In the genomic region with DNA sequence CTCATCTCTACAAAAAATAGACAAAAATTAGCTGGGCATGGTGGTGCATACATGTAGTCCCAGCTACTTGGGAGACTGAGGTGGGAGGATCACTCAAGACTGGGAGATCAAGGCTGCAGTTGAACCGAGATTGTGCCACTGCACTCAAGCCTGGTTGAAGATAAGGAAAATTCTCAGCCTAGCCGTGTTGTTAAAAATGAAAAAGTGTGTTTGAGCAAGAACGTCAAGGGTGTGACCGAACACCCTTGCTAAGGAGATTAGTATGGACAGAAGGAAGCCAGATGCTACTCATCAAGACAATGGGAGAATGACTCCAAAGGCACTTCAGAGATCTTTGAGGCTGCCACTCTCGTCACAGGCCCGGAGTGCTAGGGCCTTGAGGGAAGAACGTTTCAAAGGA, we compare ENCODE assay signal across 1 cellular context.
TF ChIP-seq lines count a peak whose summit lies in the region.

No MANE protein-coding gene starts in this region.

TF ChIP-seq in K562, 482 proteins besides CTCF, POLR2A, EP300 and RAD21 (continued from another document and continues in another):
- TF ChIP-seq, protein P1, sequence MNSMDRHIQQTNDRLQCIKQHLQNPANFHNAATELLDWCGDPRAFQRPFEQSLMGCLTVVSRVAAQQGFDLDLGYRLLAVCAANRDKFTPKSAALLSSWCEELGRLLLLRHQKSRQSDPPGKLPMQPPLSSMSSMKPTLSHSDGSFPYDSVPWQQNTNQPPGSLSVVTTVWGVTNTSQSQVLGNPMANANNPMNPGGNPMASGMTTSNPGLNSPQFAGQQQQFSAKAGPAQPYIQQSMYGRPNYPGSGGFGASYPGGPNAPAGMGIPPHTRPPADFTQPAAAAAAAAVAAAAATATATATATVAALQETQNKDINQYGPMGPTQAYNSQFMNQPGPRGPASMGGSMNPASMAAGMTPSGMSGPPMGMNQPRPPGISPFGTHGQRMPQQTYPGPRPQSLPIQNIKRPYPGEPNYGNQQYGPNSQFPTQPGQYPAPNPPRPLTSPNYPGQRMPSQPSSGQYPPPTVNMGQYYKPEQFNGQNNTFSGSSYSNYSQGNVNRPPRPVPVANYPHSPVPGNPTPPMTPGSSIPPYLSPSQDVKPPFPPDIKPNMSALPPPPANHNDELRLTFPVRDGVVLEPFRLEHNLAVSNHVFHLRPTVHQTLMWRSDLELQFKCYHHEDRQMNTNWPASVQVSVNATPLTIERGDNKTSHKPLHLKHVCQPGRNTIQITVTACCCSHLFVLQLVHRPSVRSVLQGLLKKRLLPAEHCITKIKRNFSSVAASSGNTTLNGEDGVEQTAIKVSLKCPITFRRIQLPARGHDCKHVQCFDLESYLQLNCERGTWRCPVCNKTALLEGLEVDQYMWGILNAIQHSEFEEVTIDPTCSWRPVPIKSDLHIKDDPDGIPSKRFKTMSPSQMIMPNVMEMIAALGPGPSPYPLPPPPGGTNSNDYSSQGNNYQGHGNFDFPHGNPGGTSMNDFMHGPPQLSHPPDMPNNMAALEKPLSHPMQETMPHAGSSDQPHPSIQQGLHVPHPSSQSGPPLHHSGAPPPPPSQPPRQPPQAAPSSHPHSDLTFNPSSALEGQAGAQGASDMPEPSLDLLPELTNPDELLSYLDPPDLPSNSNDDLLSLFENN (IDR thresholded peaks at IDR 0.05; ENCODE audit: low read depth in 2 of 2, low read length in 2 of 2), result 0 out of 4 replicates have a peak, but pooled peaks of 1 of the 2 experiments have one; percentile 32
- TF ChIP-seq, protein P2, sequence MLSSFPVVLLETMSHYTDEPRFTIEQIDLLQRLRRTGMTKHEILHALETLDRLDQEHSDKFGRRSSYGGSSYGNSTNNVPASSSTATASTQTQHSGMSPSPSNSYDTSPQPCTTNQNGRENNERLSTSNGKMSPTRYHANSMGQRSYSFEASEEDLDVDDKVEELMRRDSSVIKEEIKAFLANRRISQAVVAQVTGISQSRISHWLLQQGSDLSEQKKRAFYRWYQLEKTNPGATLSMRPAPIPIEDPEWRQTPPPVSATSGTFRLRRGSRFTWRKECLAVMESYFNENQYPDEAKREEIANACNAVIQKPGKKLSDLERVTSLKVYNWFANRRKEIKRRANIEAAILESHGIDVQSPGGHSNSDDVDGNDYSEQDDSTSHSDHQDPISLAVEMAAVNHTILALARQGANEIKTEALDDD (IDR thresholded peaks at IDR 0.05), result peak; percentile 44; the same call in 1 of the 2 replicates
- TF ChIP-seq ZNF41 (CRISPR knock-in tag; conservative IDR thresholded peaks at IDR 0.05) (no peak), STAT5B (CRISPR knock-in tag; IDR thresholded peaks at IDR 0.05) (no peak), PHF20 (IDR thresholded peaks at IDR 0.05; ENCODE audit: partially characterized antibody) (peak; percentile 10), SIRT6 (IDR thresholded peaks at IDR 0.05; ENCODE audit: low read depth, low read length) (no peak), ZBTB17 (CRISPR knock-in tag; IDR thresholded peaks at IDR 0.05) (0 out of 2 replicates have a peak, but pooled peaks have one; percentile 40), EHMT2 (IDR thresholded peaks at IDR 0.05) (peak; percentile 85), BACH1 (tag; IDR thresholded peaks at IDR 0.05) (no peak), SMAD4 (CRISPR knock-in tag; conservative IDR thresholded peaks at IDR 0.05) (0 out of 2 replicates have a peak, but pooled peaks have one; percentile 29), PHTF2 (CRISPR knock-in tag; IDR thresholded peaks at IDR 0.05) (no peak), CBFA2T3 (IDR thresholded peaks at IDR 0.05) (peak; percentile 94), STAT5A (IDR thresholded peaks at IDR 0.05; ENCODE audit: borderline replicate concordance, low read length) (peak; percentile 49; the same call in 1 of the 2 replicates), BHLHE40 (IDR thresholded peaks at IDR 0.05; ENCODE audit: low read length) (no peak; the same call in 1 of the 2 replicates), GTF2F1 (IDR thresholded peaks at IDR 0.05; ENCODE audit: low read depth, low read length) (no peak), CSDE1 (IDR thresholded peaks at IDR 0.05) (no peak), CC2D1A (IDR thresholded peaks at IDR 0.05) (peak; percentile 38; the same call in 1 of the 2 replicates), ZNF79 (CRISPR knock-in tag; IDR thresholded peaks at IDR 0.05; ENCODE audit: low read depth) (no peak), NCOA4 (IDR thresholded peaks at IDR 0.05; ENCODE audit: partially characterized antibody) (no peak), ZKSCAN3 (CRISPR knock-in tag; IDR thresholded peaks at IDR 0.05) (no peak), E2F3 (CRISPR knock-in tag; IDR thresholded peaks at IDR 0.05) (no peak), ERF (CRISPR knock-in tag; IDR thresholded peaks at IDR 0.05) (no peak), GATAD2A (IDR thresholded peaks at IDR 0.05) (peak; percentile 80; the same call in 1 of the 2 replicates), GATA2 (CRISPR knock-in tag; IDR thresholded peaks at IDR 0.05) (peak; percentile 65), HDAC3 (IDR thresholded peaks at IDR 0.05; ENCODE audit: borderline replicate concordance, partially characterized antibody) (peak; percentile 26), MTA3 (IDR thresholded peaks at IDR 0.05; ENCODE audit: borderline replicate concordance) (peak; percentile 52), FOXP1 (CRISPR knock-in tag; IDR thresholded peaks at IDR 0.05) (no peak), CHD1 (IDR thresholded peaks at IDR 0.05; ENCODE audit: low read length) (no peak), HDAC2 (IDR thresholded peaks at IDR 0.05) (peak; percentile 89), ZNF311 (CRISPR knock-in tag; IDR thresholded peaks at IDR 0.05) (no peak), JUN (IDR thresholded peaks at IDR 0.05; ENCODE audit: borderline replicate concordance, low read depth, low read length) (no peak), JUN (CRISPR knock-in tag; IDR thresholded peaks at IDR 0.05; ENCODE audit: borderline replicate concordance) (no peak), TRIM24 (IDR thresholded peaks at IDR 0.05) (peak; percentile 69 to 80)
- TF ChIP-seq, protein P3, sequence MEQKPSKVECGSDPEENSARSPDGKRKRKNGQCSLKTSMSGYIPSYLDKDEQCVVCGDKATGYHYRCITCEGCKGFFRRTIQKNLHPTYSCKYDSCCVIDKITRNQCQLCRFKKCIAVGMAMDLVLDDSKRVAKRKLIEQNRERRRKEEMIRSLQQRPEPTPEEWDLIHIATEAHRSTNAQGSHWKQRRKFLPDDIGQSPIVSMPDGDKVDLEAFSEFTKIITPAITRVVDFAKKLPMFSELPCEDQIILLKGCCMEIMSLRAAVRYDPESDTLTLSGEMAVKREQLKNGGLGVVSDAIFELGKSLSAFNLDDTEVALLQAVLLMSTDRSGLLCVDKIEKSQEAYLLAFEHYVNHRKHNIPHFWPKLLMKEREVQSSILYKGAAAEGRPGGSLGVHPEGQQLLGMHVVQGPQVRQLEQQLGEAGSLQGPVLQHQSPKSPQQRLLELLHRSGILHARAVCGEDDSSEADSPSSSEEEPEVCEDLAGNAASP (IDR thresholded peaks at IDR 0.05), result no peak
- TF ChIP-seq, protein P4, sequence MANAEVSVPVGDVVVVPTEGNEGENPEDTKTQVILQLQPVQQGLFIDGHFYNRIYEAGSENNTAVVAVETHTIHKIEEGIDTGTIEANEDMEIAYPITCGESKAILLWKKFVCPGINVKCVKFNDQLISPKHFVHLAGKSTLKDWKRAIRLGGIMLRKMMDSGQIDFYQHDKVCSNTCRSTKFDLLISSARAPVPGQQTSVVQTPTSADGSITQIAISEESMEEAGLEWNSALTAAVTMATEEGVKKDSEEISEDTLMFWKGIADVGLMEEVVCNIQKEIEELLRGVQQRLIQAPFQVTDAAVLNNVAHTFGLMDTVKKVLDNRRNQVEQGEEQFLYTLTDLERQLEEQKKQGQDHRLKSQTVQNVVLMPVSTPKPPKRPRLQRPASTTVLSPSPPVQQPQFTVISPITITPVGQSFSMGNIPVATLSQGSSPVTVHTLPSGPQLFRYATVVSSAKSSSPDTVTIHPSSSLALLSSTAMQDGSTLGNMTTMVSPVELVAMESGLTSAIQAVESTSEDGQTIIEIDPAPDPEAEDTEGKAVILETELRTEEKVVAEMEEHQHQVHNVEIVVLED (CRISPR knock-in tag; IDR thresholded peaks at IDR 0.05), result no peak
- TF ChIP-seq, protein P5, sequence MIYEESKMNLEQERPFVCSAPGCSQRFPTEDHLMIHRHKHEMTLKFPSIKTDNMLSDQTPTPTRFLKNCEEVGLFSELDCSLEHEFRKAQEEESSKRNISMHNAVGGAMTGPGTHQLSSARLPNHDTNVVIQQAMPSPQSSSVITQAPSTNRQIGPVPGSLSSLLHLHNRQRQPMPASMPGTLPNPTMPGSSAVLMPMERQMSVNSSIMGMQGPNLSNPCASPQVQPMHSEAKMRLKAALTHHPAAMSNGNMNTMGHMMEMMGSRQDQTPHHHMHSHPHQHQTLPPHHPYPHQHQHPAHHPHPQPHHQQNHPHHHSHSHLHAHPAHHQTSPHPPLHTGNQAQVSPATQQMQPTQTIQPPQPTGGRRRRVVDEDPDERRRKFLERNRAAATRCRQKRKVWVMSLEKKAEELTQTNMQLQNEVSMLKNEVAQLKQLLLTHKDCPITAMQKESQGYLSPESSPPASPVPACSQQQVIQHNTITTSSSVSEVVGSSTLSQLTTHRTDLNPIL (CRISPR knock-in tag; IDR thresholded peaks at IDR 0.05), result no peak
- TF ChIP-seq, protein P6, sequence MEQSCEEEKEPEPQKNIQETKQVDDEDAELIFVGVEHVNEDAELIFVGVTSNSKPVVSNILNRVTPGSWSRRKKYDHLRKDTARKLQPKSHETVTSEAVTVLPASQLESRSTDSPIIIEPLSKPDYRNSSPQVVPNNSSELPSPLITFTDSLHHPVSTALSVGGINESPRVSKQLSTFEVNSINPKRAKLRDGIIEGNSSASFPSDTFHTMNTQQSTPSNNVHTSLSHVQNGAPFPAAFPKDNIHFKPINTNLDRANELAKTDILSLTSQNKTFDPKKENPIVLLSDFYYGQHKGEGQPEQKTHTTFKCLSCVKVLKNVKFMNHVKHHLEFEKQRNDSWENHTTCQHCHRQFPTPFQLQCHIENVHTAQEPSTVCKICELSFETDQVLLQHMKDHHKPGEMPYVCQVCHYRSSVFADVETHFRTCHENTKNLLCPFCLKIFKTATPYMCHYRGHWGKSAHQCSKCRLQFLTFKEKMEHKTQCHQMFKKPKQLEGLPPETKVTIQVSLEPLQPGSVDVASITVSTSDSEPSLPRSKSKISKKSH (CRISPR knock-in tag; IDR thresholded peaks at IDR 0.05), result no peak
- TF ChIP-seq, protein P7, sequence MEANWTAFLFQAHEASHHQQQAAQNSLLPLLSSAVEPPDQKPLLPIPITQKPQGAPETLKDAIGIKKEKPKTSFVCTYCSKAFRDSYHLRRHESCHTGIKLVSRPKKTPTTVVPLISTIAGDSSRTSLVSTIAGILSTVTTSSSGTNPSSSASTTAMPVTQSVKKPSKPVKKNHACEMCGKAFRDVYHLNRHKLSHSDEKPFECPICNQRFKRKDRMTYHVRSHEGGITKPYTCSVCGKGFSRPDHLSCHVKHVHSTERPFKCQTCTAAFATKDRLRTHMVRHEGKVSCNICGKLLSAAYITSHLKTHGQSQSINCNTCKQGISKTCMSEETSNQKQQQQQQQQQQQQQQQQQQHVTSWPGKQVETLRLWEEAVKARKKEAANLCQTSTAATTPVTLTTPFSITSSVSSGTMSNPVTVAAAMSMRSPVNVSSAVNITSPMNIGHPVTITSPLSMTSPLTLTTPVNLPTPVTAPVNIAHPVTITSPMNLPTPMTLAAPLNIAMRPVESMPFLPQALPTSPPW (CRISPR knock-in tag; IDR thresholded peaks at IDR 0.05), result no peak
- TF ChIP-seq, protein P8, sequence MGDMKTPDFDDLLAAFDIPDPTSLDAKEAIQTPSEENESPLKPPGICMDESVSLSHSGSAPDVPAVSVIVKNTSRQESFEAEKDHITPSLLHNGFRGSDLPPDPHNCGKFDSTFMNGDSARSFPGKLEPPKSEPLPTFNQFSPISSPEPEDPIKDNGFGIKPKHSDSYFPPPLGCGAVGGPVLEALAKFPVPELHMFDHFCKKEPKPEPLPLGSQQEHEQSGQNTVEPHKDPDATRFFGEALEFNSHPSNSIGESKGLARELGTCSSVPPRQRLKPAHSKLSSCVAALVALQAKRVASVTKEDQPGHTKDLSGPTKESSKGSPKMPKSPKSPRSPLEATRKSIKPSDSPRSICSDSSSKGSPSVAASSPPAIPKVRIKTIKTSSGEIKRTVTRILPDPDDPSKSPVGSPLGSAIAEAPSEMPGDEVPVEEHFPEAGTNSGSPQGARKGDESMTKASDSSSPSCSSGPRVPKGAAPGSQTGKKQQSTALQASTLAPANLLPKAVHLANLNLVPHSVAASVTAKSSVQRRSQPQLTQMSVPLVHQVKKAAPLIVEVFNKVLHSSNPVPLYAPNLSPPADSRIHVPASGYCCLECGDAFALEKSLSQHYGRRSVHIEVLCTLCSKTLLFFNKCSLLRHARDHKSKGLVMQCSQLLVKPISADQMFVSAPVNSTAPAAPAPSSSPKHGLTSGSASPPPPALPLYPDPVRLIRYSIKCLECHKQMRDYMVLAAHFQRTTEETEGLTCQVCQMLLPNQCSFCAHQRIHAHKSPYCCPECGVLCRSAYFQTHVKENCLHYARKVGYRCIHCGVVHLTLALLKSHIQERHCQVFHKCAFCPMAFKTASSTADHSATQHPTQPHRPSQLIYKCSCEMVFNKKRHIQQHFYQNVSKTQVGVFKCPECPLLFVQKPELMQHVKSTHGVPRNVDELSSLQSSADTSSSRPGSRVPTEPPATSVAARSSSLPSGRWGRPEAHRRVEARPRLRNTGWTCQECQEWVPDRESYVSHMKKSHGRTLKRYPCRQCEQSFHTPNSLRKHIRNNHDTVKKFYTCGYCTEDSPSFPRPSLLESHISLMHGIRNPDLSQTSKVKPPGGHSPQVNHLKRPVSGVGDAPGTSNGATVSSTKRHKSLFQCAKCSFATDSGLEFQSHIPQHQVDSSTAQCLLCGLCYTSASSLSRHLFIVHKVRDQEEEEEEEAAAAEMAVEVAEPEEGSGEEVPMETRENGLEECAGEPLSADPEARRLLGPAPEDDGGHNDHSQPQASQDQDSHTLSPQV (IDR thresholded peaks at IDR 0.05), result peak; percentile 72
- TF ChIP-seq, protein P9, sequence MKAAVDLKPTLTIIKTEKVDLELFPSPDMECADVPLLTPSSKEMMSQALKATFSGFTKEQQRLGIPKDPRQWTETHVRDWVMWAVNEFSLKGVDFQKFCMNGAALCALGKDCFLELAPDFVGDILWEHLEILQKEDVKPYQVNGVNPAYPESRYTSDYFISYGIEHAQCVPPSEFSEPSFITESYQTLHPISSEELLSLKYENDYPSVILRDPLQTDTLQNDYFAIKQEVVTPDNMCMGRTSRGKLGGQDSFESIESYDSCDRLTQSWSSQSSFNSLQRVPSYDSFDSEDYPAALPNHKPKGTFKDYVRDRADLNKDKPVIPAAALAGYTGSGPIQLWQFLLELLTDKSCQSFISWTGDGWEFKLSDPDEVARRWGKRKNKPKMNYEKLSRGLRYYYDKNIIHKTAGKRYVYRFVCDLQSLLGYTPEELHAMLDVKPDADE (conservative IDR thresholded peaks at IDR 0.05; ENCODE audit: control insufficient read depth, low read depth, low read length), result no peak
- TF ChIP-seq, protein P10, sequence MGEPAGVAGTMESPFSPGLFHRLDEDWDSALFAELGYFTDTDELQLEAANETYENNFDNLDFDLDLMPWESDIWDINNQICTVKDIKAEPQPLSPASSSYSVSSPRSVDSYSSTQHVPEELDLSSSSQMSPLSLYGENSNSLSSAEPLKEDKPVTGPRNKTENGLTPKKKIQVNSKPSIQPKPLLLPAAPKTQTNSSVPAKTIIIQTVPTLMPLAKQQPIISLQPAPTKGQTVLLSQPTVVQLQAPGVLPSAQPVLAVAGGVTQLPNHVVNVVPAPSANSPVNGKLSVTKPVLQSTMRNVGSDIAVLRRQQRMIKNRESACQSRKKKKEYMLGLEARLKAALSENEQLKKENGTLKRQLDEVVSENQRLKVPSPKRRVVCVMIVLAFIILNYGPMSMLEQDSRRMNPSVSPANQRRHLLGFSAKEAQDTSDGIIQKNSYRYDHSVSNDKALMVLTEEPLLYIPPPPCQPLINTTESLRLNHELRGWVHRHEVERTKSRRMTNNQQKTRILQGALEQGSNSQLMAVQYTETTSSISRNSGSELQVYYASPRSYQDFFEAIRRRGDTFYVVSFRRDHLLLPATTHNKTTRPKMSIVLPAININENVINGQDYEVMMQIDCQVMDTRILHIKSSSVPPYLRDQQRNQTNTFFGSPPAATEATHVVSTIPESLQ (CRISPR knock-in tag; IDR thresholded peaks at IDR 0.05), result no peak
